In the genomic region with DNA sequence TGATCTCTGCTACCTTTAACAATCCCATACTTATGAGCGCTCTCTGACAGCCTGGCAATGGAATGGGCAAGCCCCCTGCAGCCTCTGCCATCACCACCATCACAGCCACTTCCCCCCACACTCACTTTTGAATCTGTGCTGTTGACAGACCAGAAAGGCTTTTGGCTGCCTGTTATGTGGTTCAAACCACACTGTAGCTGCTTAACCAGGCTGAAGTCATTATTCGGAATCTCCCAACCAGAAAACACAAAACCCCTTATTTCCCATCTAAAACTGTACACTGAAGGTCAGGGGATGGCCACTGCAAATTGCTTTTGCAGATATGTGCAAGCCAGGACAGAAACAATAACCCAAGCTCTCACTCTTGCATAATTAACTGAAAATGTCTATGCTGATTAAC, we compare ENCODE assay signal across 33 cellular contexts. TPM values are rescaled to one million over a fixed set of nuclear protein-coding genes. Genes with fewer than 3 reads are reported as not detected.
DNase-seq lines count a peak whose midpoint lies in the region; ATAC-seq, FAIRE-seq and TF ChIP-seq lines count a peak whose summit lies in the region.
"Had no signal": no experiment of that assay in that cellular context is flagged by ENCODE, and none has a peak within 500 bp of the region (broad histone marks: within the 10 kb centered on the region; RNA-seq: fewer than 3 reads in every experiment).

No MANE protein-coding gene starts in this region.

- peaks cover 8% of the 10 kb centered on the region for H3K4me1 Mint-ChIP-seq in activated CD8-positive, alpha-beta memory T cell treated with anti-CD3 and anti-CD28 coated beads, Interleukin-2, amount 10 ng/mL, durations not matched to agents 7 days and 5 days
- H3K4me1 Mint-ChIP-seq in astrocyte (ENCODE audit: low read depth, unreplicated experiment): peaks cover 17% of the 10 kb centered on the region
- no peaks in the 10 kb centered on the region for H3K4me1 Mint-ChIP-seq in activated CD4-positive, alpha-beta memory T cell treated with anti-CD3 and anti-CD28 coated beads for 36 hours (ENCODE audit: low read depth)

- no peak overlapping the region for H3K27ac Mint-ChIP-seq in activated CD8-positive, alpha-beta memory T cell treated with anti-CD3 and anti-CD28 coated beads, Interleukin-2, amount 10 ng/mL, durations not matched to agents 7 days and 5 days
- H3K27ac Mint-ChIP-seq in astrocyte (ENCODE audit: unreplicated experiment): no peak overlapping the region
- no peak overlapping the region for H3K27ac Mint-ChIP-seq in activated CD4-positive, alpha-beta memory T cell treated with anti-CD3 and anti-CD28 coated beads for 36 hours
- H3K27ac Mint-ChIP-seq: effector memory CD8-positive, alpha-beta T cell; stimulated activated naive CD8-positive, alpha-beta T cell treated with anti-CD3 and anti-CD28 coated beads, Interleukin-15, Interleukin-2, amounts not matched to agents 100 ng/mL and 50 ng/mL, for 24 hours; T-helper 1 cell treated with Interleukin-12 subunit alpha and Interleukin-12 subunit beta and Interleukin-4 antibody, amounts not matched to agents 30 μg/mL and 1 μg/mL, for 36 hours had no signal

- H3K9ac ChIP-seq in astrocyte (ENCODE audit: low read length): no peak overlapping the region
- H3K9ac ChIP-seq: SK-N-SH had no signal

- DNase-seq in activated CD8-positive, alpha-beta memory T cell treated with anti-CD3 and anti-CD28 coated beads, Interleukin-2, amount 10 ng/mL, durations not matched to agents 7 days and 5 days: peak; percentile 48
- no peak for DNase-seq in activated CD8-positive, alpha-beta memory T cell treated with anti-CD3 and anti-CD28 coated beads, Interleukin-2, amount 50 U/mL, for 48 hours
- DNase-seq in astrocyte (ENCODE audit: low read depth): peak; percentile 43
- peak; percentile 13 for DNase-seq in kidney tubule cell (ENCODE audit: low spot score)
- DNase-seq in stimulated activated naive CD8-positive, alpha-beta T cell treated with anti-CD3 and anti-CD28 coated beads, Interleukin-15, Interleukin-2, amounts not matched to agents 100 U/mL and 50 U/mL, for 24 hours: peak; percentile 13
- no peak for DNase-seq in activated CD4-positive, alpha-beta memory T cell treated with anti-CD3 and anti-CD28 coated beads for 36 hours
- DNase-seq: activated naive CD4-positive, alpha-beta T cell treated with Interleukin-2 at 50 U/mL for 16 hours; amniotic stem cell; Calu3; colonic mucosa; DND-41; effector memory CD8-positive, alpha-beta T cell; foreskin fibroblast; heart right ventricle; mucosa of descending colon; MV-4-11; NCI-H1436 treated with DMSO at 0.1 percent for 48 hours; NCI-H2107; NCI-H446; NCI-H774; posterior cingulate gyrus; SK-N-SH had no signal

- H3K27me3 Mint-ChIP-seq in activated CD8-positive, alpha-beta memory T cell treated with anti-CD3 and anti-CD28 coated beads, Interleukin-2, amount 10 ng/mL, durations not matched to agents 7 days and 5 days: peaks cover 4% of the 10 kb centered on the region
- peaks cover 2% of the 10 kb centered on the region for H3K27me3 Mint-ChIP-seq in astrocyte (ENCODE audit: low read depth, unreplicated experiment)
- H3K27me3 Mint-ChIP-seq in activated CD4-positive, alpha-beta memory T cell treated with anti-CD3 and anti-CD28 coated beads for 36 hours: no peaks in the 10 kb centered on the region
- H3K27me3 Mint-ChIP-seq: effector memory CD8-positive, alpha-beta T cell had no signal

- TF ChIP-seq CTCF in astrocyte (IDR thresholded peaks at IDR 0.05; ENCODE audit: insufficient read depth, low read depth, low read length): no peak

- H3K4me3 ChIP-seq in astrocyte (ENCODE audit: insufficient read depth, low read depth, low read length): no peak overlapping the region
- H3K4me3 ChIP-seq: colonic mucosa, HAP-1, heart right ventricle, lung, mucosa of descending colon had no signal

- no peak overlapping the region for H2AFZ ChIP-seq in astrocyte (ENCODE audit: low read depth, low read length)

- peaks cover 3% of the 10 kb centered on the region for H3K4me1 ChIP-seq in astrocyte (ENCODE audit: insufficient read depth, low read length)
- H3K4me1 ChIP-seq: colonic mucosa had no signal

- no peak for ATAC-seq in activated CD8-positive, alpha-beta memory T cell treated with anti-CD3 and anti-CD28 coated beads, Interleukin-2, amount 10 ng/mL, durations not matched to agents 7 days and 5 days
- peak; percentile 74 for ATAC-seq in stimulated activated naive CD8-positive, alpha-beta T cell treated with anti-CD3 and anti-CD28 coated beads, Interleukin-15, Interleukin-2, amounts not matched to agents 100 U/mL and 50 U/mL, for 24 hours
- no peak for ATAC-seq in HG02571 (IDR thresholded peaks at IDR 0.05; ENCODE audit: unreplicated experiment)
- no peak for ATAC-seq in HG03159 (IDR thresholded peaks at IDR 0.05; ENCODE audit: unreplicated experiment)
- ATAC-seq: effector memory CD8-positive, alpha-beta T cell; esophagus mucosa; heart right ventricle; HepG2; mucosa of descending colon had no signal

- H3K4me2 ChIP-seq in astrocyte (ENCODE audit: low read length): no peak overlapping the region
- H3K4me2 ChIP-seq: SK-N-SH had no signal

- CTCF ChIA-PET in activated CD8-positive, alpha-beta memory T cell treated with anti-CD3 and anti-CD28 coated beads, Interleukin-2, amount 10 ng/mL, durations not matched to agents 7 days and 5 days (lab: Charles Lee): no interaction called here
- CTCF ChIA-PET in activated CD4-positive, alpha-beta memory T cell treated with anti-CD3 and anti-CD28 coated beads for 36 hours (lab: Charles Lee): no interaction called here

- H3K9me3 ChIP-seq in astrocyte (ENCODE audit: insufficient read depth, low read depth, low read length): no peaks in the 10 kb centered on the region
- H3K9me3 ChIP-seq: colonic mucosa, HAP-1, heart right ventricle, mucosa of descending colon, SK-N-SH had no signal

- intact Hi-C loops in activated CD4-positive, alpha-beta memory T cell treated with anti-CD3 and anti-CD28 coated beads for 36 hours (cut with micrococcal nuclease): no loop called here

- H3K9me3 Mint-ChIP-seq in activated CD8-positive, alpha-beta memory T cell treated with anti-CD3 and anti-CD28 coated beads, Interleukin-2, amount 10 ng/mL, durations not matched to agents 7 days and 5 days (ENCODE audit: low read depth): no peaks in the 10 kb centered on the region
- H3K9me3 Mint-ChIP-seq in astrocyte (ENCODE audit: unreplicated experiment): no peaks in the 10 kb centered on the region
- H3K9me3 Mint-ChIP-seq in activated CD4-positive, alpha-beta memory T cell treated with anti-CD3 and anti-CD28 coated beads for 36 hours: no peaks in the 10 kb centered on the region
- H3K9me3 Mint-ChIP-seq: effector memory CD8-positive, alpha-beta T cell; stimulated activated naive CD8-positive, alpha-beta T cell treated with anti-CD3 and anti-CD28 coated beads, Interleukin-15, Interleukin-2, amounts not matched to agents 100 ng/mL and 50 ng/mL, for 24 hours; T-helper 1 cell treated with Interleukin-12 subunit alpha and Interleukin-12 subunit beta and Interleukin-4 antibody, amounts not matched to agents 30 μg/mL and 1 μg/mL, for 36 hours had no signal

- no peaks in the 10 kb centered on the region for H3K79me2 ChIP-seq in astrocyte (ENCODE audit: insufficient read depth, low read length)

- peaks cover 6% of the 10 kb centered on the region for H3K36me3 ChIP-seq in astrocyte (ENCODE audit: insufficient read depth, low read length)
- H3K36me3 ChIP-seq: colonic mucosa had no signal

- H3K27me3 ChIP-seq in astrocyte (ENCODE audit: insufficient read depth, low read length): no peaks in the 10 kb centered on the region
- H3K27me3 ChIP-seq: colonic mucosa, heart right ventricle had no signal

- POLR2A ChIA-PET in activated CD4-positive, alpha-beta memory T cell treated with anti-CD3 and anti-CD28 coated beads for 36 hours (lab: Charles Lee): no interaction called here

- no peak overlapping the region for H3K27ac ChIP-seq in astrocyte (ENCODE audit: low read depth, low read length)
- H3K27ac ChIP-seq: 22Rv1, C4-2B, colonic mucosa, heart right ventricle, HL-60 had no signal

- FAIRE-seq in astrocyte (lab: Jason Lieb, UNC): no peak
- FAIRE-seq: HepG2 had no signal

- H3K4me3 Mint-ChIP-seq in activated CD8-positive, alpha-beta memory T cell treated with anti-CD3 and anti-CD28 coated beads, Interleukin-2, amount 10 ng/mL, durations not matched to agents 7 days and 5 days: no peak overlapping the region
- H3K4me3 Mint-ChIP-seq in astrocyte (ENCODE audit: unreplicated experiment): no peak overlapping the region
- no peak overlapping the region for H3K4me3 Mint-ChIP-seq in activated CD4-positive, alpha-beta memory T cell treated with anti-CD3 and anti-CD28 coated beads for 36 hours
- H3K4me3 Mint-ChIP-seq: effector memory CD8-positive, alpha-beta T cell; stimulated activated naive CD8-positive, alpha-beta T cell treated with anti-CD3 and anti-CD28 coated beads, Interleukin-15, Interleukin-2, amounts not matched to agents 100 ng/mL and 50 ng/mL, for 24 hours; T-helper 1 cell treated with Interleukin-12 subunit alpha and Interleukin-12 subunit beta and Interleukin-4 antibody, amounts not matched to agents 30 μg/mL and 1 μg/mL, for 36 hours had no signal

- H4K20me1 ChIP-seq in astrocyte (ENCODE audit: insufficient read depth, low read length): no peaks in the 10 kb centered on the region

- H3K36me3 Mint-ChIP-seq in activated CD8-positive, alpha-beta memory T cell treated with anti-CD3 and anti-CD28 coated beads, Interleukin-2, amount 10 ng/mL, durations not matched to agents 7 days and 5 days: no peaks in the 10 kb centered on the region
- H3K36me3 Mint-ChIP-seq in astrocyte (ENCODE audit: low read depth, unreplicated experiment): peaks cover 25% of the 10 kb centered on the region
- H3K36me3 Mint-ChIP-seq in activated CD4-positive, alpha-beta memory T cell treated with anti-CD3 and anti-CD28 coated beads for 36 hours: no peaks in the 10 kb centered on the region

RNA-seq across cellular contexts. Expression of gene PTCH1, which starts 35.8 kb away (rescaled TPM):
- total RNA-seq in activated CD8-positive, alpha-beta memory T cell treated with anti-CD3 and anti-CD28 coated beads, Interleukin-2, amount 10 ng/mL, durations not matched to agents 7 days and 5 days: 10 to 100 TPM; 15.2 to 17.4 TPM
- 18.0 and 21.3 TPM in 2 replicates for total RNA-seq in astrocyte
- 1 to 10 TPM; 3.9 to 6.3 TPM for total RNA-seq in activated CD4-positive, alpha-beta memory T cell treated with anti-CD3 and anti-CD28 coated beads for 36 hours

Comparison
In these comparisons a context has a peak if more than half of its experiments do, and no peak if none do; other contexts are left out.
1. DNase-seq: peak in activated CD8-positive, alpha-beta memory T cell treated with anti-CD3 and anti-CD28 coated beads, Interleukin-2, amount 10 ng/mL, durations not matched to agents 7 days and 5 days (single experiment), astrocyte (single experiment), kidney tubule cell (single experiment) and stimulated activated naive CD8-positive, alpha-beta T cell treated with anti-CD3 and anti-CD28 coated beads, Interleukin-15, Interleukin-2, amounts not matched to agents 100 U/mL and 50 U/mL, for 24 hours (single experiment); none in activated CD8-positive, alpha-beta memory T cell treated with anti-CD3 and anti-CD28 coated beads, Interleukin-2, amount 50 U/mL, for 48 hours (single experiment) and activated CD4-positive, alpha-beta memory T cell treated with anti-CD3 and anti-CD28 coated beads for 36 hours (single experiment).